In genomic region chr19:50667759-50668231, GRCh38 we compare ENCODE assay signal across 25 cellular contexts. TPM values are rescaled to one million over a fixed set of nuclear protein-coding genes. Genes with fewer than 3 reads are reported as not detected.
"Had no signal": no experiment of that assay in that cellular context is flagged by ENCODE, and none has a peak within 500 bp of the region (broad histone marks: within the 10 kb centered on the region; RNA-seq: fewer than 3 reads in every experiment).

No MANE protein-coding gene starts in this region.

- H3K9me3 Mint-ChIP-seq: activated naive CD8-positive, alpha-beta T cell treated with anti-CD3 and anti-CD28 coated beads, Interleukin-2, amount 50 U/mL, for 24 hours; activated T-helper 2 cell treated with anti-CD3 and anti-CD28 coated beads, Interferon-gamma antibody, Interleukin-2, Interleukin-4, amounts not matched to agents 10 μg/mL and 5 μg/mL and 100 μg/mL, durations not matched to agents 14 hours and 24 hours and 36 hours; T-cell had no signal

- H3K27ac Mint-ChIP-seq: activated naive CD4-positive, alpha-beta T cell treated with anti-CD3 and anti-CD28 coated beads for 36 hours; activated naive CD8-positive, alpha-beta T cell treated with anti-CD3 and anti-CD28 coated beads, Interleukin-2, amount 50 U/mL, for 24 hours; activated T-helper 2 cell treated with anti-CD3 and anti-CD28 coated beads, Interferon-gamma antibody, Interleukin-2, Interleukin-4, amounts not matched to agents 10 μg/mL and 5 μg/mL and 100 μg/mL, durations not matched to agents 14 hours and 24 hours and 36 hours; naive B cell; T-cell had no signal

- H3K4me1 ChIP-seq: ascending aorta, left lung, upper lobe of right lung had no signal

- DNase-seq: activated CD4-positive, alpha-beta T cell treated with anti-CD3 and anti-CD28 coated beads, Interleukin-2, amount 50 U/mL, for 4 hours; activated CD4-positive, CD25-positive, alpha-beta regulatory T cell treated with anti-CD3 and anti-CD28 coated beads, Interleukin-2, amount 50 U/mL, for 72 hours; activated naive CD4-positive, alpha-beta T cell treated with anti-CD3 and anti-CD28 coated beads for 36 hours; activated naive CD8-positive, alpha-beta T cell treated with anti-CD3 and anti-CD28 coated beads, Interleukin-2, amount 50 U/mL, for 24 hours; activated T-cell treated with anti-CD3 and anti-CD28 coated beads, Interleukin-2, amount 50 U/mL, for 1 hour; dermis blood vessel endothelial cell; erythroblast; heart right ventricle; left lung; naive B cell; stimulated activated CD4-positive, alpha-beta T cell treated with anti-CD3 and anti-CD28 coated beads, Interleukin-4, amount 100 ng/mL, for 4 hours; stimulated activated CD8-positive, alpha-beta memory T cell treated with anti-CD3 and anti-CD28 coated beads, Interleukin-4, amount 100 ng/mL, for 48 hours; stimulated activated naive CD4-positive, alpha-beta T cell treated with Interleukin-2 at 50 U/mL for 16 hours; T-cell; T-helper 9 cell; upper lobe of right lung had no signal

- H3K27ac ChIP-seq: ascending aorta, breast epithelium, gastroesophageal sphincter, heart right ventricle, left lung, right atrium auricular region, skin epidermis, upper lobe of right lung had no signal

- ATAC-seq: activated naive CD8-positive, alpha-beta T cell treated with anti-CD3 and anti-CD28 coated beads, Interleukin-2, amount 50 U/mL, for 24 hours; gastroesophageal sphincter; heart right ventricle; left lung; T-cell; upper lobe of right lung had no signal

- H3K4me3 Mint-ChIP-seq: activated naive CD4-positive, alpha-beta T cell treated with anti-CD3 and anti-CD28 coated beads for 36 hours; activated naive CD8-positive, alpha-beta T cell treated with anti-CD3 and anti-CD28 coated beads, Interleukin-2, amount 50 U/mL, for 24 hours; T-cell had no signal

- FAIRE-seq: keratinocyte had no signal

- H3K4me3 ChIP-seq: ascending aorta, gastroesophageal sphincter, heart right ventricle, left lung, right atrium auricular region, skin epidermis, upper lobe of right lung had no signal

- H3K36me3 ChIP-seq: ascending aorta, breast epithelium, gastroesophageal sphincter, heart right ventricle, left lung, right atrium auricular region, upper lobe of right lung had no signal

- H3K4me1 Mint-ChIP-seq: activated naive CD8-positive, alpha-beta T cell treated with anti-CD3 and anti-CD28 coated beads, Interleukin-2, amount 50 U/mL, for 24 hours had no signal

- H3K36me3 Mint-ChIP-seq: naive B cell, T-cell had no signal

- H3K9me3 ChIP-seq: ascending aorta, breast epithelium, gastroesophageal sphincter, heart right ventricle, left lung, right atrium auricular region, upper lobe of right lung had no signal

RNA-seq across cellular contexts. Expression of gene C19orf81, which starts 18.6 kb away (rescaled TPM):
- total RNA-seq: activated T-helper 2 cell treated with anti-CD3 and anti-CD28 coated beads, Interferon-gamma antibody, Interleukin-2, Interleukin-4, amounts not matched to agents 10 μg/mL and 5 μg/mL and 100 μg/mL, durations not matched to agents 14 hours and 24 hours and 36 hours; ascending aorta; breast epithelium; dermis blood vessel endothelial cell; gastroesophageal sphincter; mononuclear cell; temporal lobe had no signal
- polyA plus RNA-seq: keratinocyte had no signal

RNA-seq across cellular contexts. Expression of gene SYT3, which starts 28.1 kb away (rescaled TPM):
- total RNA-seq: activated naive CD4-positive, alpha-beta T cell treated with anti-CD3 and anti-CD28 coated beads for 36 hours; activated T-helper 2 cell treated with anti-CD3 and anti-CD28 coated beads, Interferon-gamma antibody, Interleukin-2, Interleukin-4, amounts not matched to agents 10 μg/mL and 5 μg/mL and 100 μg/mL, durations not matched to agents 14 hours and 24 hours and 36 hours; mononuclear cell had no signal
- polyA plus RNA-seq: keratinocyte had no signal

RNA-seq across cellular contexts. Expression of gene SHANK1, which starts 51.8 kb away (rescaled TPM):
- total RNA-seq: activated naive CD4-positive, alpha-beta T cell treated with anti-CD3 and anti-CD28 coated beads for 36 hours; activated T-helper 2 cell treated with anti-CD3 and anti-CD28 coated beads, Interferon-gamma antibody, Interleukin-2, Interleukin-4, amounts not matched to agents 10 μg/mL and 5 μg/mL and 100 μg/mL, durations not matched to agents 14 hours and 24 hours and 36 hours had no signal

RNA-seq across cellular contexts. Expression of gene CLEC11A, which starts 55.4 kb away (rescaled TPM):
- total RNA-seq: ascending aorta had no signal
